In genomic region chr6:53925891-53926290, GRCh38 we compare ENCODE assay signal across 9 cellular contexts.
"Had no signal": no experiment of that assay in that cellular context is flagged by ENCODE, and none has a peak within 500 bp of the region (broad histone marks: within the 10 kb centered on the region; RNA-seq: fewer than 3 reads in every experiment).

No MANE protein-coding gene starts in this region.

- ATAC-seq: natural killer cell had no signal

- H3K27ac ChIP-seq: brain microvascular endothelial cell had no signal

- H3K27me3 ChIP-seq: brain microvascular endothelial cell, tibial nerve had no signal

- DNase-seq: activated effector memory CD4-positive, alpha-beta T cell treated with Interleukin-2 at 50 U/mL for 16 hours; activated T-cell treated with anti-CD3 and anti-CD28 coated beads, Interleukin-2, amount 50 U/mL, for 24 hours; erythroblast; immature natural killer cell; natural killer cell; posterior cingulate gyrus; small intestine had no signal

- H3K4me3 ChIP-seq: tibial nerve had no signal

- H3K9me3 ChIP-seq: tibial nerve had no signal

- H3K36me3 ChIP-seq: brain microvascular endothelial cell had no signal
